Comparison of ENCODE assay signal across 16 cellular contexts in genomic region chr1:51000160-51000559, GRCh38. TPM values are rescaled to one million over a fixed set of nuclear protein-coding genes. Genes with fewer than 3 reads are reported as not detected.
DNase-seq lines count a peak whose midpoint lies in the region; ATAC-seq, FAIRE-seq and TF ChIP-seq lines count a peak whose summit lies in the region.
"Had no signal": no experiment of that assay in that cellular context is flagged by ENCODE, and none has a peak within 500 bp of the region (broad histone marks: within the 10 kb centered on the region; RNA-seq: fewer than 3 reads in every experiment).

No MANE protein-coding gene starts in this region.

- peak; percentile 13 for FAIRE-seq in GM12878 (lab: Jason Lieb, UNC)

- RAD21 ChIA-PET in GM12878 (lab: Charles Lee; ENCODE audit: unreplicated experiment): no interaction called here

- DNase-seq in GM12878 (ENCODE audit: low read depth, low spot score) (no peak), T-helper 9 cell (no peak), NCI-H510A (lab: John Stamatoyannopoulos, UW) (no peak), NCI-H774 (lab: John Stamatoyannopoulos, UW) (no peak)
- DNase-seq in natural killer cell treated with Interleukin-12 subunit alpha and Interleukin-12 subunit beta and Interleukin-15 and Interleukin-18, amount 100 ng/mL, for 72 hours (ENCODE audit: low spot score): no peak
- DNase-seq: activated CD8-positive, alpha-beta memory T cell treated with anti-CD3 and anti-CD28 coated beads, Interleukin-2, amount 50 U/mL, for 48 hours; cortex of kidney; immature natural killer cell; NCI-H1092 treated with DMSO at 0.1 percent for 48 hours; NCI-H446; SIG-M5; stimulated activated CD4-positive, alpha-beta T cell treated with anti-CD3 and anti-CD28 coated beads, Interleukin-4, amount 100 ng/mL, for 4 hours; stomach had no signal

- TF ChIP-seq POLR2A in GM12878 (IDR thresholded peaks at IDR 0.05; ENCODE audit: low read depth, low read length): no peak

- H3K4me1 Mint-ChIP-seq in natural killer cell treated with Interleukin-12 subunit alpha and Interleukin-12 subunit beta and Interleukin-15 and Interleukin-18, amount 100 ng/mL, for 72 hours (ENCODE audit: low read depth in 2 of 2): no peaks in the 10 kb centered on the region
- H3K4me1 Mint-ChIP-seq: immature natural killer cell had no signal

- SMC1A ChIA-PET in GM12878 (lab: Charles Lee; ENCODE audit: uncharacterized antibody, unreplicated experiment): interaction anchor here (1.4 kb wide), 1 partner anchor 71 kb away, joined by 3 read pairs; no protein-coding TSS in a partner anchor

- POLR2A ChIA-PET in GM12878 (lab: Charles Lee): no interaction called here

- TF ChIP-seq EP300 in GM12878 (IDR thresholded peaks at IDR 0.05; ENCODE audit: borderline replicate concordance in 1 of 2, control insufficient read depth in 1 of 2, low read depth in 2 of 2, low read length in 2 of 2): no peak

- peaks cover 14% of the 10 kb centered on the region; the same call in 1 of the 2 replicates for H3K4me1 ChIP-seq in GM12878 (ENCODE audit: control insufficient read depth, insufficient read depth, low read length)
- H3K4me1 ChIP-seq: stomach had no signal

- H3K79me2 ChIP-seq in GM12878 (ENCODE audit: control insufficient read depth, insufficient read depth, low read length): no peaks in the 10 kb centered on the region

- peak overlapping the region; percentile 24; the same call in 1 of the 2 replicates for H2AFZ ChIP-seq in GM12878 (ENCODE audit: control insufficient read depth, low read depth, low read length)

- H3K4me3 ChIP-seq in GM12878: no peak overlapping the region
- H3K4me3 ChIP-seq: stomach had no signal

- no TSS peak for BruUV-seq in GM12878 (replicated peaks; lab: Mats Ljungman, UMichigan)

- H3K27me3 ChIP-seq in GM12878 (replicated peaks in 1 of 2; ENCODE audit: control insufficient read depth in 2 of 2, insufficient read depth in 2 of 2, low read length in 1 of 2): no peaks in the 10 kb centered on the region
- H3K27me3 ChIP-seq: stomach had no signal

- no peaks in the 10 kb centered on the region for H4K20me1 ChIP-seq in GM12878 (ENCODE audit: control insufficient read depth, insufficient read depth)

- no peaks in the 10 kb centered on the region; the same call in 1 of the 3 replicates for H3K9me3 ChIP-seq in GM12878 (replicated peaks; ENCODE audit: control insufficient read depth, insufficient read depth, low read length)
- H3K9me3 ChIP-seq: stomach had no signal

- intact Hi-C loops in GM12878 (cut with micrococcal nuclease; ENCODE audit: unreplicated experiment): no loop called here

- no peaks in the 10 kb centered on the region for H3K36me3 ChIP-seq in GM12878 (ENCODE audit: control insufficient read depth in 2 of 2, insufficient read depth in 2 of 2, low read length in 1 of 2)
- H3K36me3 ChIP-seq: stomach had no signal

- no peaks in the 10 kb centered on the region for H3K27me3 Mint-ChIP-seq in natural killer cell treated with Interleukin-12 subunit alpha and Interleukin-12 subunit beta and Interleukin-15 and Interleukin-18, amount 100 ng/mL, for 72 hours

- H3K4me3 Mint-ChIP-seq in natural killer cell treated with Interleukin-12 subunit alpha and Interleukin-12 subunit beta and Interleukin-15 and Interleukin-18, amount 100 ng/mL, for 72 hours: no peak overlapping the region
- H3K4me3 Mint-ChIP-seq: immature natural killer cell had no signal

- H3K27ac ChIP-seq in GM12878 (ENCODE audit: control insufficient read depth, insufficient read depth): peak overlapping the region; percentile 42; the same call in 1 of the 2 replicates
- H3K27ac ChIP-seq: stomach had no signal

- H3K27ac Mint-ChIP-seq in natural killer cell treated with Interleukin-12 subunit alpha and Interleukin-12 subunit beta and Interleukin-15 and Interleukin-18, amount 100 ng/mL, for 72 hours: no peak overlapping the region
- H3K27ac Mint-ChIP-seq: immature natural killer cell had no signal

- WGBS in GM12878 (ENCODE audit: insufficient coverage, insufficient replicate concordance, low lambda C conversion rate, missing lambda C conversion rate): 35% methylated on average over 1 of the region's 1 CpG

- H3K9me3 Mint-ChIP-seq in natural killer cell treated with Interleukin-12 subunit alpha and Interleukin-12 subunit beta and Interleukin-15 and Interleukin-18, amount 100 ng/mL, for 72 hours: no peaks in the 10 kb centered on the region
- H3K9me3 Mint-ChIP-seq: immature natural killer cell had no signal

- no peak for TF ChIP-seq CTCF in GM12878 (IDR thresholded peaks at IDR 0.05 in 2 of 3, conservative IDR thresholded peaks at IDR 0.05 in 1 of 3; ENCODE audit: control insufficient read depth in 2 of 3, extremely low read depth in 1 of 3, insufficient read depth in 1 of 3, low read depth in 3 of 3, low read length in 3 of 3)

- no peak for TF ChIP-seq RAD21 in GM12878 (IDR thresholded peaks at IDR 0.05; ENCODE audit: insufficient read depth, low read depth, low read length)

- in situ Hi-C loops in GM12878 (cut with MboI): no loop called here

- no peak overlapping the region for H3K9ac ChIP-seq in GM12878 (ENCODE audit: control insufficient read depth, insufficient read depth, low read length)

- ATAC-seq in GM18867 (IDR thresholded peaks at IDR 0.05; ENCODE audit: unreplicated experiment): peak; percentile 89
- ATAC-seq in GM21515 (IDR thresholded peaks at IDR 0.05; ENCODE audit: unreplicated experiment): peak; percentile 70
- ATAC-seq in HG03342 (IDR thresholded peaks at IDR 0.05; ENCODE audit: unreplicated experiment): peak; percentile 92
- ATAC-seq in GM12878: peak; percentile 52
- no peak for ATAC-seq in natural killer cell treated with Interleukin-12 subunit alpha and Interleukin-12 subunit beta and Interleukin-15 and Interleukin-18, amount 100 ng/mL, for 72 hours

- no peaks in the 10 kb centered on the region for H3K36me3 Mint-ChIP-seq in natural killer cell treated with Interleukin-12 subunit alpha and Interleukin-12 subunit beta and Interleukin-15 and Interleukin-18, amount 100 ng/mL, for 72 hours
- H3K36me3 Mint-ChIP-seq: immature natural killer cell had no signal

- CTCF ChIA-PET in GM12878 (lab: Yijun Ruan, JAX): no interaction called here

- H3K4me2 ChIP-seq in GM12878 (ENCODE audit: control insufficient read depth, insufficient read depth): 0 out of 2 replicates have a peak overlapping the region, but pooled peaks have one; percentile 44

TF ChIP-seq in GM12878, 131 proteins besides CTCF, POLR2A, EP300 and RAD21 (continues in another document):
- TF ChIP-seq NRF1 (conservative IDR thresholded peaks at IDR 0.05; ENCODE audit: low read depth, low read length) (no peak), RUNX3 (IDR thresholded peaks at IDR 0.05; ENCODE audit: low read length) (peak; percentile 70; the same call in 1 of the 2 replicates), POU2F2 (IDR thresholded peaks at IDR 0.05; ENCODE audit: borderline replicate concordance, low read depth, low read length) (0 out of 3 replicates have a peak, but pooled peaks have one; percentile 18), ZBED1 (IDR thresholded peaks at IDR 0.05; ENCODE audit: borderline replicate concordance) (no peak), PAX8 (IDR thresholded peaks at IDR 0.05) (no peak), BACH1 (IDR thresholded peaks at IDR 0.05; ENCODE audit: borderline replicate concordance) (no peak), MEF2A (IDR thresholded peaks at IDR 0.05; ENCODE audit: insufficient read depth, low read depth, low read length) (peak; percentile 75; the same call in 1 of the 2 replicates), ETV6 (conservative IDR thresholded peaks at IDR 0.05 in 1 of 2, IDR thresholded peaks at IDR 0.05 in 1 of 2; ENCODE audit: borderline replicate concordance in 1 of 2, low read depth in 1 of 2) (no peak)

RNA-seq across cellular contexts. Expression of gene CDKN2C, which starts 30.1 kb away (rescaled TPM):
- 0.23 and 0.88 TPM in 2 replicates for total RNA-seq in GM12878 (2013; cell fraction: nucleolus; rRNA removed)
- total RNA-seq in GM12878 (2014; rRNA removed): 8.2 and 8.8 TPM in 2 replicates
- 5.6 and 6.8 TPM in 2 replicates for total RNA-seq in GM12878 (2014; rRNA removed; fragmentation: Illumina TruSeq; extraction: Trizol)
- 7.2 and 8.5 TPM in 2 replicates for total RNA-seq in GM12878 (2021)
- polyA plus RNA-seq in GM12878 (2011; ENCODE audit: low read depth): 14.5 TPM
- polyA plus RNA-seq in GM12878 (2011; rRNA removed): 11.7 and 12.5 TPM in 2 replicates
- polyA plus RNA-seq in GM12878 (2011; cell fraction: cytosol; rRNA removed): 10.6 and 12.5 TPM in 2 replicates
- 6.3 and 8.3 TPM in 2 replicates for polyA plus RNA-seq in GM12878 (2011; cell fraction: nucleus; rRNA removed)
- 23.3 and 24.0 TPM in 2 replicates for polyA plus RNA-seq in GM12878 (2012)
- 3.3 and 6.4 TPM in 2 replicates for polyA plus RNA-seq in GM12878 (2014; fragmentation: Illumina TruSeq; extraction: Trizol)
- 1 to 10 TPM; 3.3 to 3.6 TPM for polyA plus RNA-seq in GM12878 (2014; fragmentation: Nextera tagmentation; extraction: Ambion mirVana)
- 8.2 and 8.6 TPM in 2 replicates for polyA plus RNA-seq in GM12878 (2014; rRNA removed)
- polyA plus RNA-seq in GM12878 (2016; fragmentation: Nextera tagmentation; extraction: Ambion mirVana): 1 to 10 TPM; 4.1 to 4.5 TPM
- polyA minus RNA-seq in GM12878 (2011; rRNA and poly(A)+ RNA removed): 7.4 and 8.3 TPM in 2 replicates
- 4.1 and 6.8 TPM in 2 replicates for polyA minus RNA-seq in GM12878 (2011; cell fraction: cytosol; rRNA and poly(A)+ RNA removed)
- 8.5 and 9.9 TPM in 2 replicates for polyA minus RNA-seq in GM12878 (2011; cell fraction: nucleus; rRNA and poly(A)+ RNA removed)
- total RNA-seq in natural killer cell treated with Interleukin-12 subunit alpha and Interleukin-12 subunit beta and Interleukin-15 and Interleukin-18, amount 100 ng/mL, for 72 hours: 10 to 100 TPM; 21.9 to 22.5 TPM

RNA-seq across cellular contexts. Expression of gene FAF1, which starts 40.1 kb away (rescaled TPM):
- total RNA-seq in GM12878 (2013; cell fraction: nucleolus; rRNA removed): 115 and 130 TPM in 2 replicates
- total RNA-seq in GM12878 (2014; rRNA removed) (22.8 and 34.3 TPM in 2 replicates), GM12878 (2014; rRNA removed; fragmentation: Illumina TruSeq; extraction: Trizol) (44.7 and 45.5 TPM in 2 replicates), GM12878 (2021) (53.4 and 54.5 TPM in 2 replicates)
- polyA plus RNA-seq in GM12878 (2011; ENCODE audit: low read depth): 29.9 TPM
- polyA plus RNA-seq in GM12878 (2011; rRNA removed) (33.0 and 37.9 TPM in 2 replicates), GM12878 (2014; fragmentation: Illumina TruSeq; extraction: Trizol) (53.6 and 63.4 TPM in 2 replicates), GM12878 (2014; fragmentation: Nextera tagmentation; extraction: Ambion mirVana) (10 to 100 TPM; 14.0 to 24.6 TPM), GM12878 (2014; rRNA removed) (16.0 and 18.6 TPM in 2 replicates), GM12878 (2016; fragmentation: Nextera tagmentation; extraction: Ambion mirVana) (10 to 100 TPM in 1 of 2 experiments, 1 to 10 TPM in 1; 8.6 to 11.5 TPM)
- 14.3 and 20.9 TPM in 2 replicates for polyA plus RNA-seq in GM12878 (2011; cell fraction: cytosol; rRNA removed)
- polyA plus RNA-seq in GM12878 (2011; cell fraction: nucleus; rRNA removed): 14.8 and 17.6 TPM in 2 replicates
- polyA plus RNA-seq in GM12878 (2012): 48.1 and 55.4 TPM in 2 replicates
- polyA minus RNA-seq in GM12878 (2011; rRNA and poly(A)+ RNA removed): 46.6 and 70.7 TPM in 2 replicates
- polyA minus RNA-seq in GM12878 (2011; cell fraction: cytosol; rRNA and poly(A)+ RNA removed): 12.2 and 30.4 TPM in 2 replicates
- 22.7 and 28.1 TPM in 2 replicates for polyA minus RNA-seq in GM12878 (2011; cell fraction: nucleus; rRNA and poly(A)+ RNA removed)
- total RNA-seq in natural killer cell treated with Interleukin-12 subunit alpha and Interleukin-12 subunit beta and Interleukin-15 and Interleukin-18, amount 100 ng/mL, for 72 hours: 10 to 100 TPM; 77.9 to 84.9 TPM

Comparison
In these comparisons a context has a peak if more than half of its experiments do, and no peak if none do; other contexts are left out.
1. ATAC-seq: peak in GM18867 (single experiment), GM21515 (single experiment), HG03342 (single experiment) and GM12878 (single experiment); none in natural killer cell treated with Interleukin-12 subunit alpha and Interleukin-12 subunit beta and Interleukin-15 and Interleukin-18, amount 100 ng/mL, for 72 hours (0 of 2).